ENCODE assay signal across 29 cellular contexts in genomic region chr12:70214972-70215617, GRCh38.
"Had no signal": no experiment of that assay in that cellular context is flagged by ENCODE, and none has a peak within 500 bp of the region (broad histone marks: within the 10 kb centered on the region; RNA-seq: fewer than 3 reads in every experiment).

No MANE protein-coding gene starts in this region.

- H3K4me3 ChIP-seq: coronary artery, dorsolateral prefrontal cortex, gastrocnemius medialis, heart left ventricle had no signal

- FAIRE-seq: astrocyte, bronchial epithelial cell had no signal

- ATAC-seq: activated CD4-positive, alpha-beta T cell treated with anti-CD3 and anti-CD28 coated beads for 36 hours; activated T-cell treated with anti-CD3 and anti-CD28 coated beads, Interleukin-2, amount 50 U/mL, for 4 hours; activated T-helper 17 cell treated with anti-CD3 and anti-CD28 coated beads, Interleukin-2, amount 50 U/mL, for 72 hours; foreskin keratinocyte; gastrocnemius medialis; heart left ventricle; T-helper 17 cell had no signal

- H3K36me3 ChIP-seq: brain microvascular endothelial cell, gastrocnemius medialis, heart left ventricle, WERI-Rb-1 had no signal

- DNase-seq: activated CD4-positive, alpha-beta memory T cell treated with anti-CD3 and anti-CD28 coated beads, Interleukin-2, amount 10 ng/mL, durations not matched to agents 7 days and 5 days; activated CD4-positive, alpha-beta T cell treated with anti-CD3 and anti-CD28 coated beads for 36 hours; activated CD4-positive, alpha-beta T cell treated with anti-CD3 and anti-CD28 coated beads, Interleukin-2, amount 10 ng/mL, durations not matched to agents 24 days and 14 days; activated CD4-positive, alpha-beta T cell treated with anti-CD3 and anti-CD28 coated beads, Interleukin-2, amount 50 U/mL, for 4 hours; activated CD4-positive, CD25-positive, alpha-beta regulatory T cell; activated CD4-positive, CD25-positive, alpha-beta regulatory T cell treated with anti-CD3 and anti-CD28 coated beads, Interleukin-2, amount 50 U/mL, for 72 hours; activated CD8-positive, alpha-beta memory T cell treated with anti-CD3 and anti-CD28 coated beads for 24 hours; activated effector memory CD4-positive, alpha-beta T cell treated with Interleukin-2 at 50 U/mL for 16 hours; activated naive CD4-positive, alpha-beta T cell treated with anti-CD3 and anti-CD28 coated beads for 36 hours; activated naive CD8-positive, alpha-beta T cell treated with anti-CD3 and anti-CD28 coated beads, Interleukin-2, amount 10 ng/mL, durations not matched to agents 7 days and 5 days; activated T-cell treated with anti-CD3 and anti-CD28 coated beads, Interleukin-2, amount 50 U/mL, for 4 hours; amniotic stem cell; anterior cingulate cortex; brain microvascular endothelial cell; dorsolateral prefrontal cortex; effector memory CD4-positive, alpha-beta T cell; endodermal cell; foreskin keratinocyte; gastrocnemius medialis; glutamatergic neuron; T-helper 1 cell; T-helper 17 cell; T1000; WERI-Rb-1 had no signal

- H3K4me1 ChIP-seq: foreskin keratinocyte, heart left ventricle had no signal

- H3K27ac ChIP-seq: brain microvascular endothelial cell, coronary artery, dorsolateral prefrontal cortex, foreskin keratinocyte, gastrocnemius medialis, heart left ventricle, WERI-Rb-1 had no signal

- H3K9me3 ChIP-seq: gastrocnemius medialis had no signal

- H3K27me3 ChIP-seq: brain microvascular endothelial cell, dorsolateral prefrontal cortex, foreskin keratinocyte, gastrocnemius medialis, heart left ventricle had no signal
